ENCODE assay signal across 26 cellular contexts in the genomic region with DNA sequence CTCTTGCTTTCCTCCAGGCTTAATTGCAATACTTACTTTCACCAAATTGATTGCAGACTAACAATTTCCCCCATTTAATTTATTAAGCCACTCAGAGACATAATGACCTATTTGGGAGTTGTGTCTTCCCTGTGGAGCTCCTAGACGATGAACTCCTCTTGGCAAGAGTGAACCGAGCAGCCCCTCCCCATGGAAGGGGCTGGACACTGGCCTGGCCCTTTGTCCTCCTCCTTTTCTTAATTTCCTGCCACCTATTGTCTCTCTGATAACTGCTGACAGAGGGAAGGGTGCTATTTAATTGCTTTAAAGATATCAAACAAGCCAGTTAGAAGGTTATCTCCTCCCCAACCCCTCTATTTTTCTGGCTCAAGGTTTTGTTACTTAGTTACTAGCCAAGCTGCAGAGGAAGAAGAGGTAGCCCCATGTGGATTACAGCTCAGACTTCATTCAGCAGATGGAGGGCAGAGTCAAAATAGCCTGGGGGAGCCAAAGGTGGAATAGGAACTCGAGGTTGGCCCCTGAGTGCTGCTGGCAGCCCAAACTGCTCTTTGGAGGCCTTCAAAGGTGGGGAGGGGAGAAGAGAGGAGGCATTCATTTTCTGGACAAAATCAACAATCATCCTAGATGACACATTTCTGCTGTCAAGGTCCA. TPM values are rescaled to one million over a fixed set of nuclear protein-coding genes. Genes with fewer than 3 reads are reported as not detected.
"Had no signal": no experiment of that assay in that cellular context is flagged by ENCODE, and none has a peak within 500 bp of the region (broad histone marks: within the 10 kb centered on the region; RNA-seq: fewer than 3 reads in every experiment).

No MANE protein-coding gene starts in this region.

- H3K36me3 Mint-ChIP-seq: immature natural killer cell, memory B cell, natural killer cell, WTC11 had no signal

- H3K9me3 Mint-ChIP-seq: activated CD4-positive, alpha-beta memory T cell treated with anti-CD3 and anti-CD28 coated beads, Interleukin-2, amount 10 ng/mL, durations not matched to agents 7 days and 5 days; activated CD4-positive, alpha-beta T cell treated with anti-CD3 and anti-CD28 coated beads, Interleukin-2, amount 10 ng/mL, durations not matched to agents 7 days and 5 days; activated naive CD4-positive, alpha-beta T cell treated with anti-CD3 and anti-CD28 coated beads, Interleukin-2, amount 50 U/mL, for 72 hours; activated T-cell treated with anti-CD3 and anti-CD28 coated beads, Interleukin-2, amount 50 U/mL, for 24 hours; immature natural killer cell; memory B cell; natural killer cell; WTC11 had no signal

- H3K4me3 ChIP-seq: breast epithelium, esophagus muscularis mucosa, heart left ventricle, skin epidermis, thoracic aorta had no signal

- H3K4me3 Mint-ChIP-seq: activated CD4-positive, alpha-beta memory T cell treated with anti-CD3 and anti-CD28 coated beads, Interleukin-2, amount 10 ng/mL, durations not matched to agents 7 days and 5 days; activated CD4-positive, alpha-beta T cell treated with anti-CD3 and anti-CD28 coated beads, Interleukin-2, amount 10 ng/mL, durations not matched to agents 7 days and 5 days; activated T-cell treated with anti-CD3 and anti-CD28 coated beads, Interleukin-2, amount 50 U/mL, for 24 hours; immature natural killer cell; memory B cell; natural killer cell; WTC11 had no signal

- H3K9me3 ChIP-seq: breast epithelium, esophagus muscularis mucosa, heart left ventricle, thoracic aorta had no signal

- DNase-seq: activated CD4-positive, alpha-beta memory T cell treated with anti-CD3 and anti-CD28 coated beads, Interleukin-2, amount 10 ng/mL, durations not matched to agents 7 days and 5 days; activated CD4-positive, alpha-beta T cell treated with anti-CD3 and anti-CD28 coated beads for 1 hour; activated CD4-positive, alpha-beta T cell treated with anti-CD3 and anti-CD28 coated beads, Interleukin-2, amount 10 ng/mL, durations not matched to agents 7 days and 5 days; activated CD8-positive, alpha-beta memory T cell treated with anti-CD3 and anti-CD28 coated beads, Interleukin-2, amount 50 U/mL, for 48 hours; activated gamma-delta T cell treated with Interleukin-2 at 50 U/mL for 16 hours; activated T-cell treated with anti-CD3 and anti-CD28 coated beads, Interleukin-2, amount 50 U/mL, for 24 hours; central memory CD4-positive, alpha-beta T cell; foreskin keratinocyte; heart left ventricle; hypothalamus; immature natural killer cell; natural killer cell; posterior cingulate gyrus; stimulated activated CD4-positive, alpha-beta T cell treated with anti-CD3 and anti-CD28 coated beads, Interleukin-12 subunit alpha, Interleukin-12 subunit beta, amount 100 ng/mL, for 4 hours; stimulated activated CD4-positive, alpha-beta T cell treated with anti-CD3 and anti-CD28 coated beads, Interleukin-4, amount 100 ng/mL, for 1 hour; stimulated activated naive CD8-positive, alpha-beta T cell treated with anti-CD3 and anti-CD28 coated beads, Interleukin-15, Interleukin-2, amounts not matched to agents 100 U/mL and 50 U/mL, for 24 hours; T1000; trophoblast cell had no signal

- H3K27ac ChIP-seq: breast epithelium, esophagus muscularis mucosa, foreskin keratinocyte, heart left ventricle, skin epidermis, thoracic aorta had no signal

- ATAC-seq: foreskin keratinocyte; heart left ventricle; natural killer cell; sciatic nerve; stimulated activated naive CD8-positive, alpha-beta T cell treated with anti-CD3 and anti-CD28 coated beads, Interleukin-15, Interleukin-2, amounts not matched to agents 100 U/mL and 50 U/mL, for 24 hours; WTC11 had no signal

- H3K36me3 ChIP-seq: breast epithelium, esophagus muscularis mucosa, heart left ventricle, thoracic aorta had no signal

- H3K4me1 ChIP-seq: foreskin keratinocyte had no signal

- H3K27ac Mint-ChIP-seq: activated CD4-positive, alpha-beta memory T cell treated with anti-CD3 and anti-CD28 coated beads, Interleukin-2, amount 10 ng/mL, durations not matched to agents 7 days and 5 days; activated CD4-positive, alpha-beta T cell treated with anti-CD3 and anti-CD28 coated beads, Interleukin-2, amount 10 ng/mL, durations not matched to agents 7 days and 5 days; activated naive CD4-positive, alpha-beta T cell treated with anti-CD3 and anti-CD28 coated beads, Interleukin-2, amount 50 U/mL, for 72 hours; activated T-cell treated with anti-CD3 and anti-CD28 coated beads, Interleukin-2, amount 50 U/mL, for 24 hours; immature natural killer cell; memory B cell; natural killer cell; WTC11 had no signal

RNA-seq across cellular contexts. Expression of gene SSTR2, which starts 3.7 kb away (rescaled TPM):
- total RNA-seq: activated CD4-positive, alpha-beta T cell treated with anti-CD3 and anti-CD28 coated beads, Interleukin-2, amount 10 ng/mL, durations not matched to agents 7 days and 5 days; foreskin keratinocyte; natural killer cell had no signal
- polyA plus RNA-seq: foreskin keratinocyte, immature natural killer cell had no signal
